Comparison of ENCODE assay signal across 12 cellular contexts in the genomic region with DNA sequence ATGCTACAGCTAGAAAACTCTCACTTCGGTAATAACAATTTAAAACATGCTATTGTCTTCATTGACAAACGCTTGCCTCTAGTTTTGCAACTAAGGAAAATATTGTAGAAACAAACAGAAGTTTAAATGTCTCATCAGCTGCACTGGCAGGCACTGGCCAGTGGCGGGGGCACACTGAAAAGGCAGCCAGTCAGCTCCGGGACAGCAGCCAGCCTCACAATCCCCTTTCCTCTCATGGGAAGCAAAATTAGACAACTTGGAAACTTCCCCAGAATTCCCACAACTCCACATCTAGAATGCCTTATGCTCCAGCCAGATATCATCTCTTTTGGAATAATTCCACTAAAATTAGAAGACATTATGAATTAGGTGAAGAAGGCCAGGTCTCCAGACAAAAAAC.
DNase-seq lines count a peak whose midpoint lies in the region; ATAC-seq and TF ChIP-seq lines count a peak whose summit lies in the region.
"Had no signal": no experiment of that assay in that cellular context is flagged by ENCODE, and none has a peak within 500 bp of the region (broad histone marks: within the 10 kb centered on the region; RNA-seq: fewer than 3 reads in every experiment).

No MANE protein-coding gene starts in this region.

- ATAC-seq in left lung (peak; percentile 64), GM21576 (IDR thresholded peaks at IDR 0.05; ENCODE audit: unreplicated experiment) (no peak)
- ATAC-seq: T-cell had no signal

- no peaks in the 10 kb centered on the region for H3K27me3 ChIP-seq in left lung
- H3K27me3 ChIP-seq in effector memory CD4-positive, alpha-beta T cell (replicated peaks; ENCODE audit: control insufficient read depth, insufficient read depth, low read length, poor library complexity, severe bottlenecking), result no peaks in the 10 kb centered on the region
- H3K27me3 ChIP-seq: ovary had no signal

- H3K36me3 ChIP-seq in left lung, result peaks cover 0 to 92% of the 10 kb centered on the region in 2 donors
- H3K36me3 ChIP-seq in effector memory CD4-positive, alpha-beta T cell (ENCODE audit: control insufficient read depth, insufficient read depth, low read length), result peaks cover 42% of the 10 kb centered on the region
- H3K36me3 ChIP-seq: ovary had no signal

- no peaks in the 10 kb centered on the region for H3K4me1 ChIP-seq in left lung
- H3K4me1 ChIP-seq in effector memory CD4-positive, alpha-beta T cell (ENCODE audit: control insufficient read depth, insufficient read depth, low read length, poor library complexity, severe bottlenecking), result no peaks in the 10 kb centered on the region

- peak overlapping the region; percentile 43 for H3K27ac Mint-ChIP-seq in type B pancreatic cell
- H3K27ac Mint-ChIP-seq: T-cell had no signal

- peaks cover 24% of the 10 kb centered on the region for H3K36me3 Mint-ChIP-seq in type B pancreatic cell

- H3K9me3 ChIP-seq in left lung, result no peaks in the 10 kb centered on the region
- no peaks in the 10 kb centered on the region for H3K9me3 ChIP-seq in effector memory CD4-positive, alpha-beta T cell (ENCODE audit: control insufficient read depth, low read length)
- H3K9me3 ChIP-seq: ovary had no signal

- no peak overlapping the region for H3K4me3 ChIP-seq in left lung
- H3K4me3 ChIP-seq in effector memory CD4-positive, alpha-beta T cell (ENCODE audit: insufficient read depth, low read depth, low read length, poor library complexity, severe bottlenecking), result no peak overlapping the region
- H3K4me3 ChIP-seq: ovary had no signal

- no peak for TF ChIP-seq CTCF in left lung (IDR thresholded peaks at IDR 0.05)
- TF ChIP-seq CTCF in type B pancreatic cell (conservative IDR thresholded peaks at IDR 0.05), result peak; percentile 43

- no peak overlapping the region for H3K4me3 Mint-ChIP-seq in type B pancreatic cell
- H3K4me3 Mint-ChIP-seq: central memory CD8-positive, alpha-beta T cell; T-cell had no signal

- intact Hi-C loops in left lung (cut with DNase I), result no loop called here

- DNase-seq in NCI-H1694 (lab: John Stamatoyannopoulos, UW) (peak; percentile 17), dermis microvascular lymphatic vessel endothelial cell (ENCODE audit: low read depth in 2 of 2) (peak; percentile 66 to 93), left lung (peak in 1 of 2 donors; percentile 49), type B pancreatic cell (ENCODE audit: extremely low spot score, unreplicated experiment) (no peak), H4 (ENCODE audit: low spot score) (no peak)
- no peak for DNase-seq in effector memory CD4-positive, alpha-beta T cell
- DNase-seq: KG1, NCI-H510A, ovary, T-cell had no signal

- no peak overlapping the region for H3K27ac ChIP-seq in left lung
- H3K27ac ChIP-seq in effector memory CD4-positive, alpha-beta T cell (ENCODE audit: insufficient read depth, low read length, poor library complexity, severe bottlenecking), result no peak overlapping the region
- H3K27ac ChIP-seq: ovary had no signal

- H3K4me1 Mint-ChIP-seq in type B pancreatic cell (ENCODE audit: unreplicated experiment), result peaks cover 4% of the 10 kb centered on the region
- H3K4me1 Mint-ChIP-seq: central memory CD8-positive, alpha-beta T cell had no signal

- H3K9me3 Mint-ChIP-seq in type B pancreatic cell, result no peaks in the 10 kb centered on the region
- H3K9me3 Mint-ChIP-seq: central memory CD8-positive, alpha-beta T cell; T-cell had no signal

- H3K27me3 Mint-ChIP-seq in type B pancreatic cell, result no peaks in the 10 kb centered on the region
- H3K27me3 Mint-ChIP-seq: central memory CD8-positive, alpha-beta T cell; T-cell had no signal

Comparison
In these comparisons a context has a peak if more than half of its experiments do, and no peak if none do; other contexts are left out.
1. DNase-seq: peak in NCI-H1694 (single experiment) and dermis microvascular lymphatic vessel endothelial cell (2 of 2); none in type B pancreatic cell (single experiment), effector memory CD4-positive, alpha-beta T cell (0 of 3) and H4 (single experiment).